In the genomic region with DNA sequence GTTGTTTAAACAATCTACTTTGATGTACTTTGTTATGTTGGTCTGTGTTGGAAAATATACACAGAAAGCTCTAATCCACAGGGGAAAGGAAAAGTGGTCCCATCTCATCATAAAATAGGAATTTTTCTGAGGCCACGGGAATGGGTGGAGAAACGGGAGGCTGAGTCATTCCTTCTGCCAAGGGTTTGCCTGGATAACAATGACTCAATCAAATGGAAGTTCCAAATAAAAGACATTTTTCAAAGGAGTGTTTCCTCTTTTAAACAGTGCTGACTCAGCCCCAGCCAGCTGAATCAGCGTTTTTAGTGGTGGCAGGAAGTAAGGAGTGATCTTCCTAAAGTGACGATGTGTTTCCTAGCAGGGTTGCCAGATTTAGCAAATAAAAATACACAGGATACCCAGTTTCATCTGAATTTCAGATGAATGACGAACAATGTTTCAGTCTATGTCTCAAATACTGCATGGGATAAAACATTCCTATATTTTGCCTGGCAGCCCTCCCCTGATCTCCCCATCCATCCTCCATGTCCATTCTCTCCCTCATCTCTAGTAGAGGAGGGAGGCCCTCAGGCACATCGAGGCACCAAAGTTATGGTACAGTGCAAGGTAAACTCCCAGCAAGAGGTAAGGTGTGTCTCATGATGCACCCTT, we compare ENCODE assay signal across 8 cellular contexts.
DNase-seq lines count a peak whose midpoint lies in the region; ATAC-seq, FAIRE-seq and TF ChIP-seq lines count a peak whose summit lies in the region.

No MANE protein-coding gene starts in this region.

- TF ChIP-seq POLR2A in Peyer's patch (IDR thresholded peaks at IDR 0.05): no peak

- peaks cover 0 to 42% (median 2%) of the 10 kb centered on the region in 4 donors for H3K4me1 ChIP-seq in Peyer's patch

- H3K9me3 ChIP-seq in Peyer's patch: no peaks in the 10 kb centered on the region

- TF ChIP-seq CTCF in Peyer's patch (IDR thresholded peaks at IDR 0.05): no peak

- peak overlapping the region in 1 of 4 donors; percentile 8 for H3K27ac ChIP-seq in Peyer's patch

- no peak overlapping the region for H3K4me3 ChIP-seq in Peyer's patch

- H3K4me1 Mint-ChIP-seq in T-helper 2 cell treated with Interferon-gamma antibody and Interleukin-4, amounts not matched to agents 5 μg/mL and 100 μg/mL, for 36 hours (ENCODE audit: low read depth): peaks cover 34% of the 10 kb centered on the region

- H3K27me3 Mint-ChIP-seq in T-helper 2 cell treated with Interferon-gamma antibody and Interleukin-4, amounts not matched to agents 5 μg/mL and 100 μg/mL, for 36 hours (ENCODE audit: low read depth): no peaks in the 10 kb centered on the region

- no peaks in the 10 kb centered on the region for H3K36me3 ChIP-seq in Peyer's patch

- no peak overlapping the region for H3K27ac Mint-ChIP-seq in T-helper 2 cell treated with Interferon-gamma antibody and Interleukin-4, amounts not matched to agents 5 μg/mL and 100 μg/mL, for 36 hours

- ATAC-seq in HG02571 (IDR thresholded peaks at IDR 0.05; ENCODE audit: unreplicated experiment): no peak

- H3K27me3 ChIP-seq in Peyer's patch: no peaks in the 10 kb centered on the region

- DNase-seq in EH (ENCODE audit: low read depth): peak; percentile 98
- peak in 2 of 3 donors; percentile 35 to 76 for DNase-seq in Peyer's patch
- DNase-seq in midbrain (lab: John Stamatoyannopoulos, UW): peak; percentile 11
- DNase-seq in central memory CD4-positive, alpha-beta T cell: no peak
- no peak for DNase-seq in T-helper 2 cell treated with Interferon-gamma antibody and Interleukin-4, amounts not matched to agents 5 μg/mL and 100 μg/mL, for 36 hours (ENCODE audit: low spot score)
- no peak for DNase-seq in GM19240 (ENCODE audit: insufficient read length, low spot score)

- peaks cover 21% of the 10 kb centered on the region for H3K36me3 Mint-ChIP-seq in T-helper 2 cell treated with Interferon-gamma antibody and Interleukin-4, amounts not matched to agents 5 μg/mL and 100 μg/mL, for 36 hours (ENCODE audit: low read depth)

- H3K4me3 Mint-ChIP-seq in T-helper 2 cell treated with Interferon-gamma antibody and Interleukin-4, amounts not matched to agents 5 μg/mL and 100 μg/mL, for 36 hours: no peak overlapping the region

- peaks cover 16% of the 10 kb centered on the region for H3K9me3 Mint-ChIP-seq in T-helper 2 cell treated with Interferon-gamma antibody and Interleukin-4, amounts not matched to agents 5 μg/mL and 100 μg/mL, for 36 hours

- peak; percentile 95 for FAIRE-seq in endometrium (lab: Jason Lieb, UNC)

Comparison
In these comparisons a context has a peak if more than half of its experiments do, and no peak if none do; other contexts are left out.
1. DNase-seq: peak in EH (single experiment), Peyer's patch (2 of 3) and midbrain (single experiment); none in central memory CD4-positive, alpha-beta T cell (single experiment), T-helper 2 cell treated with Interferon-gamma antibody and Interleukin-4, amounts not matched to agents 5 μg/mL and 100 μg/mL, for 36 hours (single experiment) and GM19240 (single experiment).